1 cellular context compared by ENCODE assay signal in genomic region chr6:16331328-16332174, GRCh38.
TF ChIP-seq lines count a peak whose summit lies in the region.

No MANE protein-coding gene starts in this region.

TF ChIP-seq in GM12878, 131 proteins besides CTCF, POLR2A, EP300 and RAD21 (continued from another document):
- TF ChIP-seq BCL11A (IDR thresholded peaks at IDR 0.05; ENCODE audit: low read depth, low read length) (no peak), SMAD1 (IDR thresholded peaks at IDR 0.05; ENCODE audit: low read depth, partially characterized antibody) (no peak), YY1 (IDR thresholded peaks at IDR 0.05; ENCODE audit: low read depth, low read length) (peak; percentile 70; the same call in 1 of the 2 replicates), CBFB (IDR thresholded peaks at IDR 0.05; ENCODE audit: low read depth) (no peak), IRF4 (IDR thresholded peaks at IDR 0.05; ENCODE audit: low read depth, low read length) (0 out of 2 replicates have a peak, but pooled peaks have one; percentile 41), DPF2 (IDR thresholded peaks at IDR 0.05) (peak; percentile 39; the same call in 1 of the 2 replicates), SMC3 (IDR thresholded peaks at IDR 0.05; ENCODE audit: borderline replicate concordance, low read length) (peak; percentile 73; the same call in 1 of the 2 replicates), NKRF (conservative IDR thresholded peaks at IDR 0.05) (no peak), GABPA (IDR thresholded peaks at IDR 0.05; ENCODE audit: low read depth) (no peak), EED (IDR thresholded peaks at IDR 0.05; ENCODE audit: low read depth) (0 out of 2 replicates have a peak, but pooled peaks have one; percentile 33), MEF2B (IDR thresholded peaks at IDR 0.05; ENCODE audit: partially characterized antibody, poor library complexity, severe bottlenecking) (no peak), STAT3 (IDR thresholded peaks at IDR 0.05; ENCODE audit: low read depth, low read length) (no peak), RCOR1 (conservative IDR thresholded peaks at IDR 0.05; ENCODE audit: low read depth, low read length) (no peak), IKZF2 (IDR thresholded peaks at IDR 0.05) (0 out of 4 replicates have a peak, but pooled peaks of 1 of the 2 experiments have one; percentile 23), CREB1 (IDR thresholded peaks at IDR 0.05; ENCODE audit: low read depth) (0 out of 2 replicates have a peak, but pooled peaks have one; percentile 23), POU2F2 (IDR thresholded peaks at IDR 0.05; ENCODE audit: borderline replicate concordance, low read depth, low read length) (peak; percentile 90; the same call in 2 of the 3 replicates), JUND (IDR thresholded peaks at IDR 0.05; ENCODE audit: low read depth, low read length) (no peak), MYC (IDR thresholded peaks at IDR 0.05; ENCODE audit: insufficient read depth, insufficient read length, insufficient replicate concordance, low read length, severe bottlenecking) (no peak)
- TF ChIP-seq, protein P1, sequence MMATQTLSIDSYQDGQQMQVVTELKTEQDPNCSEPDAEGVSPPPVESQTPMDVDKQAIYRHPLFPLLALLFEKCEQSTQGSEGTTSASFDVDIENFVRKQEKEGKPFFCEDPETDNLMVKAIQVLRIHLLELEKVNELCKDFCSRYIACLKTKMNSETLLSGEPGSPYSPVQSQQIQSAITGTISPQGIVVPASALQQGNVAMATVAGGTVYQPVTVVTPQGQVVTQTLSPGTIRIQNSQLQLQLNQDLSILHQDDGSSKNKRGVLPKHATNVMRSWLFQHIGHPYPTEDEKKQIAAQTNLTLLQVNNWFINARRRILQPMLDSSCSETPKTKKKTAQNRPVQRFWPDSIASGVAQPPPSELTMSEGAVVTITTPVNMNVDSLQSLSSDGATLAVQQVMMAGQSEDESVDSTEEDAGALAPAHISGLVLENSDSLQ (IDR thresholded peaks at IDR 0.05): 0 out of 2 replicates have a peak, but pooled peaks have one; percentile 16
- TF ChIP-seq, protein P2, sequence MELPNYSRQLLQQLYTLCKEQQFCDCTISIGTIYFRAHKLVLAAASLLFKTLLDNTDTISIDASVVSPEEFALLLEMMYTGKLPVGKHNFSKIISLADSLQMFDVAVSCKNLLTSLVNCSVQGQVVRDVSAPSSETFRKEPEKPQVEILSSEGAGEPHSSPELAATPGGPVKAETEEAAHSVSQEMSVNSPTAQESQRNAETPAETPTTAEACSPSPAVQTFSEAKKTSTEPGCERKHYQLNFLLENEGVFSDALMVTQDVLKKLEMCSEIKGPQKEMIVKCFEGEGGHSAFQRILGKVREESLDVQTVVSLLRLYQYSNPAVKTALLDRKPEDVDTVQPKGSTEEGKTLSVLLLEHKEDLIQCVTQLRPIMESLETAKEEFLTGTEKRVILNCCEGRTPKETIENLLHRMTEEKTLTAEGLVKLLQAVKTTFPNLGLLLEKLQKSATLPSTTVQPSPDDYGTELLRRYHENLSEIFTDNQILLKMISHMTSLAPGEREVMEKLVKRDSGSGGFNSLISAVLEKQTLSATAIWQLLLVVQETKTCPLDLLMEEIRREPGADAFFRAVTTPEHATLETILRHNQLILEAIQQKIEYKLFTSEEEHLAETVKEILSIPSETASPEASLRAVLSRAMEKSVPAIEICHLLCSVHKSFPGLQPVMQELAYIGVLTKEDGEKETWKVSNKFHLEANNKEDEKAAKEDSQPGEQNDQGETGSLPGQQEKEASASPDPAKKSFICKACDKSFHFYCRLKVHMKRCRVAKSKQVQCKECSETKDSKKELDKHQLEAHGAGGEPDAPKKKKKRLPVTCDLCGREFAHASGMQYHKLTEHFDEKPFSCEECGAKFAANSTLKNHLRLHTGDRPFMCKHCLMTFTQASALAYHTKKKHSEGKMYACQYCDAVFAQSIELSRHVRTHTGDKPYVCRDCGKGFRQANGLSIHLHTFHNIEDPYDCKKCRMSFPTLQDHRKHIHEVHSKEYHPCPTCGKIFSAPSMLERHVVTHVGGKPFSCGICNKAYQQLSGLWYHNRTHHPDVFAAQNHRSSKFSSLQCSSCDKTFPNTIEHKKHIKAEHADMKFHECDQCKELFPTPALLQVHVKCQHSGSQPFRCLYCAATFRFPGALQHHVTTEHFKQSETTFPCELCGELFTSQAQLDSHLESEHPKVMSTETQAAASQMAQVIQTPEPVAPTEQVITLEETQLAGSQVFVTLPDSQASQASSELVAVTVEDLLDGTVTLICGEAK (IDR thresholded peaks at IDR 0.05; ENCODE audit: borderline replicate concordance): no peak
- TF ChIP-seq, protein P3, sequence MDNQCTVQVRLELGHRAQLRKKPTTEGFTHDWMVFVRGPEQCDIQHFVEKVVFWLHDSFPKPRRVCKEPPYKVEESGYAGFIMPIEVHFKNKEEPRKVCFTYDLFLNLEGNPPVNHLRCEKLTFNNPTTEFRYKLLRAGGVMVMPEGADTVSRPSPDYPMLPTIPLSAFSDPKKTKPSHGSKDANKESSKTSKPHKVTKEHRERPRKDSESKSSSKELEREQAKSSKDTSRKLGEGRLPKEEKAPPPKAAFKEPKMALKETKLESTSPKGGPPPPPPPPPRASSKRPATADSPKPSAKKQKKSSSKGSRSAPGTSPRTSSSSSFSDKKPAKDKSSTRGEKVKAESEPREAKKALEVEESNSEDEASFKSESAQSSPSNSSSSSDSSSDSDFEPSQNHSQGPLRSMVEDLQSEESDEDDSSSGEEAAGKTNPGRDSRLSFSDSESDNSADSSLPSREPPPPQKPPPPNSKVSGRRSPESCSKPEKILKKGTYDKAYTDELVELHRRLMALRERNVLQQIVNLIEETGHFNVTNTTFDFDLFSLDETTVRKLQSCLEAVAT (IDR thresholded peaks at IDR 0.05): no peak
- TF ChIP-seq, protein P4, sequence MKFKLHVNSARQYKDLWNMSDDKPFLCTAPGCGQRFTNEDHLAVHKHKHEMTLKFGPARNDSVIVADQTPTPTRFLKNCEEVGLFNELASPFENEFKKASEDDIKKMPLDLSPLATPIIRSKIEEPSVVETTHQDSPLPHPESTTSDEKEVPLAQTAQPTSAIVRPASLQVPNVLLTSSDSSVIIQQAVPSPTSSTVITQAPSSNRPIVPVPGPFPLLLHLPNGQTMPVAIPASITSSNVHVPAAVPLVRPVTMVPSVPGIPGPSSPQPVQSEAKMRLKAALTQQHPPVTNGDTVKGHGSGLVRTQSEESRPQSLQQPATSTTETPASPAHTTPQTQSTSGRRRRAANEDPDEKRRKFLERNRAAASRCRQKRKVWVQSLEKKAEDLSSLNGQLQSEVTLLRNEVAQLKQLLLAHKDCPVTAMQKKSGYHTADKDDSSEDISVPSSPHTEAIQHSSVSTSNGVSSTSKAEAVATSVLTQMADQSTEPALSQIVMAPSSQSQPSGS (IDR thresholded peaks at IDR 0.05; ENCODE audit: low read length): 0 out of 2 replicates have a peak, but pooled peaks have one; percentile 22
